ENCODE assay signal across 18 cellular contexts in genomic region chr16:61313931-61314330, GRCh38.
DNase-seq lines count a peak whose midpoint lies in the region; TF ChIP-seq lines count a peak whose summit lies in the region.
"Had no signal": no experiment of that assay in that cellular context is flagged by ENCODE, and none has a peak within 500 bp of the region (broad histone marks: within the 10 kb centered on the region; RNA-seq: fewer than 3 reads in every experiment).

No MANE protein-coding gene starts in this region.

- no peaks in the 10 kb centered on the region for H3K79me1 ChIP-seq in trophoblast cell (ENCODE audit: low read length)

- H2AK5ac ChIP-seq in trophoblast cell (ENCODE audit: low read length): no peak overlapping the region

- H3K27ac ChIP-seq in trophoblast cell (ENCODE audit: low read depth, low read length): no peak overlapping the region
- H3K27ac ChIP-seq: 22Rv1 had no signal

- no peak overlapping the region for H3K4me2 ChIP-seq in trophoblast cell (ENCODE audit: low read length)

- H3K9me3 ChIP-seq in trophoblast cell (ENCODE audit: insufficient read depth, low read depth, low read length): no peaks in the 10 kb centered on the region

- H3K14ac ChIP-seq in trophoblast cell (ENCODE audit: low read length): no peak overlapping the region

- H3K4ac ChIP-seq in trophoblast cell (ENCODE audit: low read depth, low read length): no peak overlapping the region

- no peak for TF ChIP-seq CTCF in epithelial cell of esophagus (IDR thresholded peaks at IDR 0.05; ENCODE audit: insufficient read depth, low read depth, low read length, missing control alignments)

- peaks cover 0 to 2% of the 10 kb centered on the region in 2 experiments for H3K4me1 ChIP-seq in trophoblast cell (ENCODE audit: control insufficient read depth in 1 of 2, insufficient read depth in 2 of 2, low read length in 2 of 2)

- H3K23ac ChIP-seq in trophoblast cell (ENCODE audit: low read length): no peak overlapping the region

- no peaks in the 10 kb centered on the region for H3K27me3 ChIP-seq in trophoblast cell (ENCODE audit: insufficient read depth, low read length)

- H2BK5ac ChIP-seq in trophoblast cell (ENCODE audit: low read depth, low read length, poor library complexity): no peak overlapping the region

- H4K12ac ChIP-seq in trophoblast cell (ENCODE audit: low read depth, low read length): no peak overlapping the region

- no peak overlapping the region for H2BK120ac ChIP-seq in trophoblast cell (ENCODE audit: insufficient read depth, low read length, poor library complexity)

- no CpG with 5 or more reads among the region's 2 CpGs for WGBS in trophoblast cell (ENCODE audit: extremely low coverage, insufficient coverage, insufficient read length)

- no peak overlapping the region for H3K18ac ChIP-seq in trophoblast cell (ENCODE audit: low read length)

- H2AFZ ChIP-seq in trophoblast cell (ENCODE audit: insufficient read depth, low read length, poor library complexity): no peak overlapping the region

- no peak overlapping the region for H4K91ac ChIP-seq in trophoblast cell (ENCODE audit: low read depth, low read length)

- H3K79me2 ChIP-seq in trophoblast cell (ENCODE audit: control insufficient read depth, insufficient read depth, low read length, poor library complexity): no peaks in the 10 kb centered on the region

- peak; percentile 12 to 59 for DNase-seq in NCI-H524 (lab: John Stamatoyannopoulos, UW)
- no peak for DNase-seq in NCI-H524 treated with DMSO at 0.1 percent for 48 hours (lab: John Stamatoyannopoulos, UW)
- peak; percentile 62 for DNase-seq in NCI-H82 treated with DMSO at 0.1 percent for 48 hours (lab: John Stamatoyannopoulos, UW; ENCODE audit: unreplicated experiment)
- DNase-seq in epithelial cell of esophagus (ENCODE audit: low read depth): peak; percentile 46
- DNase-seq in trophoblast cell: peak; percentile 42 to 69
- DNase-seq in NCI-H146 (lab: John Stamatoyannopoulos, UW): no peak
- no peak for DNase-seq in 8988T
- DNase-seq in stimulated activated naive CD4-positive, alpha-beta T cell (lab: John Stamatoyannopoulos, UW): no peak
- DNase-seq: Calu3; CD4-positive, alpha-beta memory T cell; DMS79; NCI-H1417 treated with DMSO at 0.1 percent for 48 hours; NCI-H2029; NCI-H69; NK-92 treated with Interleukin-12 subunit alpha and Interleukin-12 subunit beta, amount 100 ng/mL, for 24 hours; RPMI8226; SHP77 treated with DMSO at 0.1 percent for 48 hours had no signal

- H2BK12ac ChIP-seq in trophoblast cell (ENCODE audit: low read length): no peak overlapping the region

- no peaks in the 10 kb centered on the region for H3K36me3 ChIP-seq in trophoblast cell (ENCODE audit: control insufficient read depth in 1 of 2, insufficient read depth in 2 of 2, low read length in 2 of 2)

- H3K9ac ChIP-seq in trophoblast cell (ENCODE audit: low read length): no peak overlapping the region

- H3K4me3 ChIP-seq in epithelial cell of esophagus (ENCODE audit: low read length) (no peak overlapping the region), trophoblast cell (ENCODE audit: low read depth, low read length) (no peak overlapping the region)

- H4K8ac ChIP-seq in trophoblast cell (ENCODE audit: low read depth, low read length): no peak overlapping the region

Comparison
In these comparisons a context has a peak if more than half of its experiments do, and no peak if none do; other contexts are left out.
1. DNase-seq: peak in NCI-H524 (2 of 2), NCI-H82 treated with DMSO at 0.1 percent for 48 hours (single experiment), epithelial cell of esophagus (single experiment) and trophoblast cell (2 of 2); none in NCI-H524 treated with DMSO at 0.1 percent for 48 hours (single experiment), NCI-H146 (single experiment), 8988T (single experiment) and stimulated activated naive CD4-positive, alpha-beta T cell (0 of 6).